In the genomic region with DNA sequence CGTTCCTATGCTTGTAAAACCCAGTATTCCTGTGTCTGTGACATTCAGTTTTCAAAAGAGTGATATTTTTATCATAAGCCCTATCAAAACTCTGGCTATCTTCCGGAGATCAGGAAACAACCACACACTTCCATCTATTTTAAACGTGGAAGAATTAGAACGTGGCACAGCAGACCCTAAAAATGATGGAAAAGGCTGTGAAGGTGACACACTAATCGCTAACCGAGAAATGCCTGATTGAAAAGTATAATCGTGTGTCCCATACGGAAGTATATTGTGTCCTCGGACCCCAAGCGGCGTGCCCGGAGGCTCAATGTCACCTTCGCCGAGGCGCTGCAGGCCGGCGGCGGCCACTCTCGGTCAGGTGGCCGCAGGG, we compare ENCODE assay signal across 1 cellular context.
TF ChIP-seq lines count a peak whose summit lies in the region.

No MANE protein-coding gene starts in this region.

TF ChIP-seq in endothelial cell of umbilical vein, 7 proteins besides CTCF, POLR2A, EP300 and RAD21:
- TF ChIP-seq FOS (IDR thresholded peaks at IDR 0.05; ENCODE audit: borderline replicate concordance, insufficient read depth, low read length) = no peak
- no peak for TF ChIP-seq MYC (IDR thresholded peaks at IDR 0.05; ENCODE audit: low read depth, low read length)
- TF ChIP-seq, protein P1, sequence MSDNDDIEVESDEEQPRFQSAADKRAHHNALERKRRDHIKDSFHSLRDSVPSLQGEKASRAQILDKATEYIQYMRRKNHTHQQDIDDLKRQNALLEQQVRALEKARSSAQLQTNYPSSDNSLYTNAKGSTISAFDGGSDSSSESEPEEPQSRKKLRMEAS (IDR thresholded peaks at IDR 0.05; ENCODE audit: insufficient read depth, insufficient read length) = no peak
- TF ChIP-seq EZH2 (IDR thresholded peaks at IDR 0.05; ENCODE audit: borderline replicate concordance, low read depth, low read length, severe bottlenecking) = no peak
- no peak for TF ChIP-seq POLR2AphosphoS5 (IDR thresholded peaks at IDR 0.05; ENCODE audit: insufficient read depth, low read depth, low read length)
- no peak for TF ChIP-seq JUN (IDR thresholded peaks at IDR 0.05; ENCODE audit: borderline replicate concordance, insufficient read depth, insufficient read length, low read depth)
- TF ChIP-seq GATA2 (IDR thresholded peaks at IDR 0.05; ENCODE audit: insufficient read depth, insufficient read length, low read depth, low read length) = no peak
TF ChIP-seq in endothelial cell of umbilical vein: peak in this region for 0.
